ENCODE assay signal across 23 cellular contexts in genomic region chr1:114097109-114097508, GRCh38. TPM values are rescaled to one million over a fixed set of nuclear protein-coding genes. Genes with fewer than 3 reads are reported as not detected.
"Had no signal": no experiment of that assay in that cellular context is flagged by ENCODE, and none has a peak within 500 bp of the region (broad histone marks: within the 10 kb centered on the region; RNA-seq: fewer than 3 reads in every experiment).

No MANE protein-coding gene starts in this region.

- DNase-seq: cortex of kidney; dorsolateral prefrontal cortex; effector memory CD4-positive, alpha-beta T cell; foreskin melanocyte; glutamatergic neuron; immature natural killer cell; mesendoderm; naive B cell; posterior cingulate gyrus; right lobe of liver; spleen; stimulated activated CD4-positive, alpha-beta T cell treated with anti-CD3 and anti-CD28 coated beads, Interleukin-15, amount 100 ng/mL, for 24 hours; stimulated activated CD4-positive, alpha-beta T cell treated with anti-CD3 and anti-CD28 coated beads, Interleukin-1b, Interleukin-23, amount 100 ng/mL, for 48 hours; stimulated activated CD4-positive, alpha-beta T cell treated with anti-CD3 and anti-CD28 coated beads, Interleukin-4, amount 100 ng/mL, for 4 hours; stimulated activated naive B cell treated with anti-CD40 and anti-IgM and Interleukin-4, amounts not matched to agents 10 μg/mL and 1 μg/mL and 100 μg/mL, for 72 hours; stimulated activated naive CD8-positive, alpha-beta T cell treated with anti-CD3 and anti-CD28 coated beads, Interleukin-15, amount 100 ng/mL, for 72 hours; testis; transverse colon had no signal

- ATAC-seq: esophagus mucosa; right lobe of liver; stimulated activated naive B cell treated with anti-CD40 and anti-IgM and Interleukin-4, amounts not matched to agents 10 μg/mL and 1 μg/mL and 100 μg/mL, for 72 hours had no signal

- H3K9me3 ChIP-seq: neutrophil, right lobe of liver, spleen, testis, transverse colon had no signal

- H3K27me3 ChIP-seq: dorsolateral prefrontal cortex, right lobe of liver, testis, transverse colon had no signal

- H3K4me1 ChIP-seq: right lobe of liver, spleen, testis had no signal

- H3K36me3 ChIP-seq: neutrophil, right lobe of liver, spleen, transverse colon had no signal

- H3K27ac ChIP-seq: dorsolateral prefrontal cortex, neutrophil, right lobe of liver, spleen, testis, transverse colon had no signal

- H3K4me3 ChIP-seq: dorsolateral prefrontal cortex, right lobe of liver, spleen, testis, transverse colon had no signal

RNA-seq across cellular contexts. Expression of gene SYT6, which starts 56.6 kb away (rescaled TPM):
- total RNA-seq: bronchial epithelial cell, esophagus mucosa, lung microvascular endothelial cell, osteocyte, right lobe of liver had no signal
